In the genomic region with DNA sequence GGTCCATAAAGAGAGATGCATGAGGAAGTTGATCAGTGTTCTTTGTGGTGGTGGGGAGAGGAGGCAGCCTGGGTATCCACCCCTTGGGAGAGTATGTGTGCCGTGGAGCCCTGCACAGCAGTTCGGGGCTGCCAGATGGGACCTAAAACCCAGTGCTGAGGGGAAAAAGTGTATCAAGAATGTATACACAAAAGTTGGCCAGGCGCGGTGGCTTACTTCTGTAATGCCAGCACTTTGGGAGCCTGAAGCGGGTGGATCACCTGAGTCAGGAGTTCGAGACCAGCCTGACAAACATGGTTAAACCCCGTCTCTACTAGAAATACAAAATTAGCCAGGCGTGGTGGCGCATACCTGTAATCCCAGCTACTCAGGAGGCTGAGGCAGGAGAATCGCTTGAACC, we compare ENCODE assay signal across 32 cellular contexts.
"Had no signal": no experiment of that assay in that cellular context is flagged by ENCODE, and none has a peak within 500 bp of the region (broad histone marks: within the 10 kb centered on the region; RNA-seq: fewer than 3 reads in every experiment).

No MANE protein-coding gene starts in this region.

- H3K27ac ChIP-seq: ascending aorta, VCaP had no signal

- H3K9me3 Mint-ChIP-seq: activated B cell treated with CpG ODN at 0.5 μM for 24 hours; activated CD4-positive, alpha-beta memory T cell treated with anti-CD3 and anti-CD28 coated beads, Interleukin-2, amount 10 ng/mL, durations not matched to agents 7 days and 5 days; activated CD4-positive, alpha-beta T cell treated with anti-CD3 and anti-CD28 coated beads, Interleukin-2, amount 10 ng/mL, durations not matched to agents 7 days and 5 days; activated naive CD4-positive, alpha-beta T cell treated with anti-CD3 and anti-CD28 coated beads, Interleukin-2, amount 10 ng/mL, durations not matched to agents 7 days and 5 days; activated naive CD4-positive, alpha-beta T cell treated with anti-CD3 and anti-CD28 coated beads, Interleukin-2, amount 50 U/mL, for 24 hours; activated naive CD8-positive, alpha-beta T cell treated with anti-CD3 and anti-CD28 coated beads, Interleukin-2, amount 10 ng/mL, durations not matched to agents 7 days and 5 days; activated naive CD8-positive, alpha-beta T cell treated with anti-CD3 and anti-CD28 coated beads, Interleukin-2, amount 50 U/mL, for 24 hours; activated T-cell treated with anti-CD3 and anti-CD28 coated beads, Interleukin-2, amount 50 U/mL, for 24 hours; activated T-helper 2 cell treated with anti-CD3 and anti-CD28 coated beads, Interferon-gamma antibody, Interleukin-2, Interleukin-4, amounts not matched to agents 10 μg/mL and 5 μg/mL and 100 μg/mL, durations not matched to agents 14 hours and 24 hours and 36 hours; T-helper 1 cell treated with Interleukin-12 subunit alpha and Interleukin-12 subunit beta and Interleukin-4 antibody, amounts not matched to agents 30 μg/mL and 1 μg/mL, for 36 hours; T-helper 2 cell treated with Interferon-gamma antibody and Interleukin-4, amounts not matched to agents 5 μg/mL and 100 μg/mL, for 36 hours had no signal

- H3K27me3 ChIP-seq: ascending aorta had no signal

- DNase-seq: activated B cell treated with CpG ODN at 0.5 μM for 24 hours; activated CD4-positive, alpha-beta memory T cell treated with anti-CD3 and anti-CD28 coated beads, Interleukin-2, amount 10 ng/mL, durations not matched to agents 7 days and 5 days; activated CD4-positive, alpha-beta T cell treated with anti-CD3 and anti-CD28 coated beads for 4 hours; activated CD4-positive, alpha-beta T cell treated with anti-CD3 and anti-CD28 coated beads, Interleukin-2, amount 10 ng/mL, durations not matched to agents 7 days and 5 days; activated CD4-positive, alpha-beta T cell treated with anti-CD3 and anti-CD28 coated beads, Interleukin-2, amount 50 U/mL, for 48 hours; activated CD4-positive, CD25-positive, alpha-beta regulatory T cell treated with anti-CD3 and anti-CD28 coated beads, Interleukin-2, amount 50 U/mL, for 72 hours; activated CD8-positive, alpha-beta memory T cell treated with anti-CD3 and anti-CD28 coated beads for 24 hours; activated CD8-positive, alpha-beta memory T cell treated with anti-CD3 and anti-CD28 coated beads, Interleukin-2, amount 10 ng/mL, durations not matched to agents 7 days and 5 days; activated CD8-positive, alpha-beta memory T cell treated with anti-CD3 and anti-CD28 coated beads, Interleukin-2, amount 50 U/mL, for 48 hours; activated CD8-positive, alpha-beta T cell treated with anti-CD3 and anti-CD28 coated beads, Interleukin-2, amount 10 ng/mL, durations not matched to agents 7 days and 5 days; activated effector memory CD4-positive, alpha-beta T cell treated with Interleukin-2 at 50 U/mL for 16 hours; activated gamma-delta T cell; activated naive CD4-positive, alpha-beta T cell treated with anti-CD3 and anti-CD28 coated beads, Interleukin-2, amount 10 ng/mL, durations not matched to agents 7 days and 5 days; activated naive CD4-positive, alpha-beta T cell treated with Interleukin-2 at 50 U/mL for 16 hours; activated naive CD8-positive, alpha-beta T cell treated with anti-CD3 and anti-CD28 coated beads, Interleukin-2, amount 10 ng/mL, durations not matched to agents 7 days and 5 days; activated naive CD8-positive, alpha-beta T cell treated with anti-CD3 and anti-CD28 coated beads, Interleukin-2, amount 50 U/mL, for 24 hours; activated T-cell treated with anti-CD3 and anti-CD28 coated beads, Interleukin-2, amount 50 U/mL, for 24 hours; activated T-cell treated with anti-CD3 and anti-CD28 coated beads, Interleukin-2, amount 50 U/mL, for 48 hours; amygdala; anterior cingulate cortex; central memory CD4-positive, alpha-beta T cell; T-helper 1 cell; T-helper 2 cell; T-helper 9 cell had no signal

- H3K4me3 ChIP-seq: ascending aorta had no signal

- H3K36me3 Mint-ChIP-seq: activated CD8-positive, alpha-beta memory T cell treated with anti-CD3 and anti-CD28 coated beads, Interleukin-2, amount 10 ng/mL, durations not matched to agents 7 days and 5 days; activated naive CD4-positive, alpha-beta T cell treated with anti-CD3 and anti-CD28 coated beads, Interleukin-2, amount 10 ng/mL, durations not matched to agents 7 days and 5 days; activated naive CD4-positive, alpha-beta T cell treated with anti-CD3 and anti-CD28 coated beads, Interleukin-2, amount 50 U/mL, for 24 hours; activated naive CD8-positive, alpha-beta T cell; activated naive CD8-positive, alpha-beta T cell treated with anti-CD3 and anti-CD28 coated beads, Interleukin-2, amount 10 ng/mL, durations not matched to agents 7 days and 5 days; brain had no signal

- H3K27me3 Mint-ChIP-seq: activated CD4-positive, alpha-beta T cell treated with anti-CD3 and anti-CD28 coated beads, Interleukin-2, amount 10 ng/mL, durations not matched to agents 7 days and 5 days; activated naive CD4-positive, alpha-beta T cell treated with anti-CD3 and anti-CD28 coated beads, Interleukin-2, amount 50 U/mL, for 24 hours; activated naive CD8-positive, alpha-beta T cell had no signal

- ATAC-seq: activated CD8-positive, alpha-beta memory T cell treated with anti-CD3 and anti-CD28 coated beads, Interleukin-2, amount 10 ng/mL, durations not matched to agents 7 days and 5 days; activated CD8-positive, alpha-beta T cell treated with anti-CD3 and anti-CD28 coated beads, Interleukin-2, amount 10 ng/mL, durations not matched to agents 7 days and 5 days; activated naive CD8-positive, alpha-beta T cell treated with anti-CD3 and anti-CD28 coated beads, Interleukin-2, amount 50 U/mL, for 24 hours had no signal

- H3K4me3 Mint-ChIP-seq: activated B cell treated with CpG ODN at 0.5 μM for 24 hours; activated CD4-positive, alpha-beta memory T cell treated with anti-CD3 and anti-CD28 coated beads, Interleukin-2, amount 10 ng/mL, durations not matched to agents 7 days and 5 days; activated CD4-positive, alpha-beta T cell treated with anti-CD3 and anti-CD28 coated beads, Interleukin-2, amount 10 ng/mL, durations not matched to agents 7 days and 5 days; activated CD8-positive, alpha-beta memory T cell treated with anti-CD3 and anti-CD28 coated beads, Interleukin-2, amount 10 ng/mL, durations not matched to agents 7 days and 5 days; activated CD8-positive, alpha-beta T cell treated with anti-CD3 and anti-CD28 coated beads, Interleukin-2, amount 10 ng/mL, durations not matched to agents 7 days and 5 days; activated naive CD4-positive, alpha-beta T cell treated with anti-CD3 and anti-CD28 coated beads, Interleukin-2, amount 10 ng/mL, durations not matched to agents 7 days and 5 days; activated naive CD4-positive, alpha-beta T cell treated with anti-CD3 and anti-CD28 coated beads, Interleukin-2, amount 50 U/mL, for 24 hours; activated naive CD8-positive, alpha-beta T cell; activated naive CD8-positive, alpha-beta T cell treated with anti-CD3 and anti-CD28 coated beads, Interleukin-2, amount 10 ng/mL, durations not matched to agents 7 days and 5 days; activated naive CD8-positive, alpha-beta T cell treated with anti-CD3 and anti-CD28 coated beads, Interleukin-2, amount 50 U/mL, for 24 hours; activated T-cell treated with anti-CD3 and anti-CD28 coated beads, Interleukin-2, amount 50 U/mL, for 24 hours; T-helper 1 cell treated with Interleukin-12 subunit alpha and Interleukin-12 subunit beta and Interleukin-4 antibody, amounts not matched to agents 30 μg/mL and 1 μg/mL, for 36 hours; T-helper 2 cell treated with Interferon-gamma antibody and Interleukin-4, amounts not matched to agents 5 μg/mL and 100 μg/mL, for 36 hours had no signal

- H3K9me3 ChIP-seq: ascending aorta had no signal

- H3K27ac Mint-ChIP-seq: activated B cell treated with CpG ODN at 0.5 μM for 24 hours; activated CD4-positive, alpha-beta memory T cell treated with anti-CD3 and anti-CD28 coated beads, Interleukin-2, amount 10 ng/mL, durations not matched to agents 7 days and 5 days; activated CD8-positive, alpha-beta memory T cell treated with anti-CD3 and anti-CD28 coated beads, Interleukin-2, amount 10 ng/mL, durations not matched to agents 7 days and 5 days; activated CD8-positive, alpha-beta T cell treated with anti-CD3 and anti-CD28 coated beads, Interleukin-2, amount 10 ng/mL, durations not matched to agents 7 days and 5 days; activated naive CD4-positive, alpha-beta T cell treated with anti-CD3 and anti-CD28 coated beads, Interleukin-2, amount 10 ng/mL, durations not matched to agents 7 days and 5 days; activated naive CD4-positive, alpha-beta T cell treated with anti-CD3 and anti-CD28 coated beads, Interleukin-2, amount 50 U/mL, for 24 hours; activated naive CD8-positive, alpha-beta T cell; activated naive CD8-positive, alpha-beta T cell treated with anti-CD3 and anti-CD28 coated beads, Interleukin-2, amount 10 ng/mL, durations not matched to agents 7 days and 5 days; activated naive CD8-positive, alpha-beta T cell treated with anti-CD3 and anti-CD28 coated beads, Interleukin-2, amount 50 U/mL, for 24 hours; activated T-cell treated with anti-CD3 and anti-CD28 coated beads, Interleukin-2, amount 50 U/mL, for 24 hours; activated T-helper 2 cell treated with anti-CD3 and anti-CD28 coated beads, Interferon-gamma antibody, Interleukin-2, Interleukin-4, amounts not matched to agents 10 μg/mL and 5 μg/mL and 100 μg/mL, durations not matched to agents 14 hours and 24 hours and 36 hours; T-helper 1 cell treated with Interleukin-12 subunit alpha and Interleukin-12 subunit beta and Interleukin-4 antibody, amounts not matched to agents 30 μg/mL and 1 μg/mL, for 36 hours; T-helper 2 cell treated with Interferon-gamma antibody and Interleukin-4, amounts not matched to agents 5 μg/mL and 100 μg/mL, for 36 hours had no signal
